2 cellular contexts compared by ENCODE assay signal in genomic region chr3:112776836-112777235, GRCh38.
TF ChIP-seq lines count a peak whose summit lies in the region.

No MANE protein-coding gene starts in this region.

TF ChIP-seq in A549, 52 proteins besides CTCF, POLR2A, EP300 and RAD21:
- TF ChIP-seq SREBF2 (IDR thresholded peaks at IDR 0.05) (no peak), KDM1A (IDR thresholded peaks at IDR 0.05; ENCODE audit: low read depth) (no peak), CEBPB (IDR thresholded peaks at IDR 0.05) (no peak), CHD2 (IDR thresholded peaks at IDR 0.05; ENCODE audit: low read length, partially characterized antibody) (no peak), NFE2L2 (conservative IDR thresholded peaks at IDR 0.05; ENCODE audit: low read length) (no peak), MAX (IDR thresholded peaks at IDR 0.05) (no peak), KDM5A (IDR thresholded peaks at IDR 0.05) (no peak), ZFP36 (IDR thresholded peaks at IDR 0.05; ENCODE audit: borderline replicate concordance, partially characterized antibody) (no peak), USF2 (IDR thresholded peaks at IDR 0.05) (no peak), GATA3 (IDR thresholded peaks at IDR 0.05; ENCODE audit: borderline replicate concordance) (no peak), PHF8 (IDR thresholded peaks at IDR 0.05; ENCODE audit: borderline replicate concordance, low read depth) (no peak), ZC3H11A (IDR thresholded peaks at IDR 0.05) (no peak), HES2 (IDR thresholded peaks at IDR 0.05) (no peak), HOXB5 (CRISPR knock-in tag; IDR thresholded peaks at IDR 0.05) (no peak), POLR2AphosphoS2 (conservative IDR thresholded peaks at IDR 0.05; ENCODE audit: low read length) (no peak), CHD4 (IDR thresholded peaks at IDR 0.05; ENCODE audit: borderline replicate concordance) (no peak), FOXS1 (CRISPR knock-in tag; IDR thresholded peaks at IDR 0.05) (no peak), REST (IDR thresholded peaks at IDR 0.05) (no peak)

TF ChIP-seq in IMR-90, 13 proteins besides CTCF, POLR2A, EP300 and RAD21:
- TF ChIP-seq RFX5 (IDR thresholded peaks at IDR 0.05; ENCODE audit: low read depth, low read length) (no peak), USF2 (IDR thresholded peaks at IDR 0.05; ENCODE audit: low read depth, low read length) (no peak), MAFK (IDR thresholded peaks at IDR 0.05; ENCODE audit: low read depth, low read length) (no peak), FOS (IDR thresholded peaks at IDR 0.05; ENCODE audit: low read depth, low read length) (no peak), MXI1 (IDR thresholded peaks at IDR 0.05; ENCODE audit: borderline replicate concordance, low read depth, low read length) (no peak), NFE2L2 (IDR thresholded peaks at IDR 0.05; ENCODE audit: low read depth, low read length) (no peak), MAZ (IDR thresholded peaks at IDR 0.05; ENCODE audit: borderline replicate concordance, low read depth, low read length) (no peak), SMC3 (IDR thresholded peaks at IDR 0.05; ENCODE audit: low read depth, low read length) (no peak)
TF ChIP-seq in IMR-90: peak in this region for 0.
